In the genomic region with DNA sequence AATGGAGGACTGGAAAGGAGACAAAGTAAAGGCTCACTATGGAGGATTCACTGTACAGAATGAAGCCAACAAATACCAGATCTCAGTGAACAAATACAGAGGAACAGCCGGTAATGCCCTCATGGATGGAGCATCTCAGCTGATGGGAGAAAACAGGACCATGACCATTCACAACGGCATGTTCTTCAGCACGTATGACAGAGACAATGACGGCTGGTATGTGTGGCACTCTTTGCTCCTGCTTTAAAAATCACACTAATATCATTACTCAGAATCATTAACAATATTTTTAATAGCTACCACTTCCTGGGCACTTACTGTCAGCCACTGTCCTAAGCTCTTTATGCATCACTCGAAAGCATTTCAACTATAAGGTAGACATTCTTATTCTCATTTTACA, we compare ENCODE assay signal across 24 cellular contexts. TPM values are rescaled to one million over a fixed set of nuclear protein-coding genes. Genes with fewer than 3 reads are reported as not detected.
"Had no signal": no experiment of that assay in that cellular context is flagged by ENCODE, and none has a peak within 500 bp of the region (broad histone marks: within the 10 kb centered on the region; RNA-seq: fewer than 3 reads in every experiment).

No MANE protein-coding gene starts in this region.

- FAIRE-seq: RCC 7860 had no signal

- H3K9me3 ChIP-seq: SJSA1 had no signal

- H3K36me3 ChIP-seq: SJSA1 had no signal

- H3K27ac ChIP-seq: SJSA1, SK-N-MC had no signal

- DNase-seq: KBM-7; MM.1S; NCI-H1092 treated with DMSO at 0.1 percent for 48 hours; NCI-H1436; NCI-H187; NCI-H2029; NCI-H2081 treated with DMSO at 0.1 percent for 48 hours; NCI-H2171; NCI-H226; NCI-H446; NCI-H510A; NCI-H524 treated with DMSO at 0.1 percent for 48 hours; NCI-H774; NK-92 treated with Interleukin-12 subunit alpha and Interleukin-12 subunit beta, amount 100 ng/mL, for 24 hours; OCI-M1; Right ventricle myocardium superior; RPMI8226; SIG-M5 had no signal

- H3K4me1 ChIP-seq: SJSA1 had no signal

- H3K4me3 ChIP-seq: SJSA1, SK-N-MC had no signal

RNA-seq across cellular contexts. Expression of a gene that starts 6.8 kb away (rescaled TPM):
- total RNA-seq: HT1080, LHCN-M2, SJSA1 had no signal
- polyA plus RNA-seq: IgD-negative memory B cell had no signal

RNA-seq across cellular contexts. Expression of a gene that starts 21.0 kb away (rescaled TPM):
- total RNA-seq: HT1080, LHCN-M2, SJSA1 had no signal
- polyA plus RNA-seq: IgD-negative memory B cell had no signal

RNA-seq across cellular contexts. Expression of a gene that starts 42.9 kb away (rescaled TPM):
- total RNA-seq: LHCN-M2, Right ventricle myocardium superior, SJSA1 had no signal
- polyA plus RNA-seq: IgD-negative memory B cell had no signal
